In genomic region chr7:48301201-48301600, GRCh38 we compare ENCODE assay signal across 1 cellular context.
TF ChIP-seq lines count a peak whose summit lies in the region.

No MANE protein-coding gene starts in this region.

TF ChIP-seq in H1, 55 proteins besides CTCF, POLR2A, EP300 and RAD21:
- no peak for TF ChIP-seq BACH1 (IDR thresholded peaks at IDR 0.05; ENCODE audit: low read length)
- TF ChIP-seq EGR1 (IDR thresholded peaks at IDR 0.05; ENCODE audit: borderline replicate concordance, low read depth, low read length), result no peak
- no peak for TF ChIP-seq TAF7 (optimal IDR thresholded peaks at IDR 0.05; ENCODE audit: borderline replicate concordance, low read depth, low read length)
- TF ChIP-seq POLR2AphosphoS5 (IDR thresholded peaks at IDR 0.05; ENCODE audit: low read depth, low read length), result no peak
- no peak for TF ChIP-seq SP4 (IDR thresholded peaks at IDR 0.05; ENCODE audit: low read length)
- no peak for TF ChIP-seq TAF1 (IDR thresholded peaks at IDR 0.05; ENCODE audit: low read depth, low read length)
- TF ChIP-seq TBP (IDR thresholded peaks at IDR 0.05; ENCODE audit: low read depth, low read length), result no peak
- no peak for TF ChIP-seq ATF2 (IDR thresholded peaks at IDR 0.05; ENCODE audit: low read length)
- no peak for TF ChIP-seq SUZ12 (IDR thresholded peaks at IDR 0.05; ENCODE audit: low read length)
- no peak for TF ChIP-seq BRCA1 (IDR thresholded peaks at IDR 0.05; ENCODE audit: low read depth, low read length)
- TF ChIP-seq SP2 (IDR thresholded peaks at IDR 0.05; ENCODE audit: low read length), result no peak
- no peak for TF ChIP-seq NANOG (IDR thresholded peaks at IDR 0.05; ENCODE audit: insufficient read depth, low read depth, low read length, poor library complexity, severe bottlenecking)
- TF ChIP-seq SIX5 (IDR thresholded peaks at IDR 0.05; ENCODE audit: low read depth, low read length), result no peak
- no peak for TF ChIP-seq RXRA (IDR thresholded peaks at IDR 0.05; ENCODE audit: insufficient read depth, low read depth, low read length)
- no peak for TF ChIP-seq NRF1 (IDR thresholded peaks at IDR 0.05; ENCODE audit: low read depth, low read length)
- no peak for TF ChIP-seq KDM4A (IDR thresholded peaks at IDR 0.05; ENCODE audit: low read depth, low read length, severe bottlenecking)
- TF ChIP-seq HDAC2 (IDR thresholded peaks at IDR 0.05; ENCODE audit: borderline replicate concordance in 1 of 2, low read depth in 2 of 2, low read length in 2 of 2), result no peak
- no peak for TF ChIP-seq CHD2 (IDR thresholded peaks at IDR 0.05; ENCODE audit: low read length)
- no peak for TF ChIP-seq SAP30 (IDR thresholded peaks at IDR 0.05; ENCODE audit: insufficient read depth, insufficient replicate concordance, low read length)
TF ChIP-seq in H1: peak in this region for 0.
